ENCODE assay signal across 2 cellular contexts in the genomic region with DNA sequence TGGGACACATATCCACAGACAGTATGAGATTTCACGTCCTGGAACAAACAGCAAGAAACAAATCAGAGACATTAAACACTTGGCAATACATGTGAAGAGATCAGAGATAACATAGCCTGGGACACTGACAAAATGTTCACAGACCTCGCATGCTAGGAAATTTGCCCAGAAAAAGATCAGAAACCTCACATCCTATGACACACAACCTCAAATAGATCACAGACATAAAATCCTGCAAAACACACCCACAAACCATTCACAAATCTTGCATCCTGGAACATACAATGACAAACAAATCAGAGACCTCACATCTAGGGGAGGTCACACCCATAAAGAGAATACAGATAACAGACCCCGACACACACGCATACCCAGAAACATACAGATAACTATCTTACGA.
TF ChIP-seq lines count a peak whose summit lies in the region.

No MANE protein-coding gene starts in this region.

TF ChIP-seq in IMR-90, 13 proteins besides CTCF, POLR2A, EP300 and RAD21:
- no peak for TF ChIP-seq RCOR1 (IDR thresholded peaks at IDR 0.05; ENCODE audit: insufficient replicate concordance, low read length)
- TF ChIP-seq CEBPB (IDR thresholded peaks at IDR 0.05; ENCODE audit: low read depth, low read length), result no peak
- no peak for TF ChIP-seq MAFK (IDR thresholded peaks at IDR 0.05; ENCODE audit: low read depth, low read length)
- no peak for TF ChIP-seq CHD1 (IDR thresholded peaks at IDR 0.05; ENCODE audit: low read depth, low read length)
- TF ChIP-seq MAZ (IDR thresholded peaks at IDR 0.05; ENCODE audit: borderline replicate concordance, low read depth, low read length), result no peak
- TF ChIP-seq, protein P1, sequence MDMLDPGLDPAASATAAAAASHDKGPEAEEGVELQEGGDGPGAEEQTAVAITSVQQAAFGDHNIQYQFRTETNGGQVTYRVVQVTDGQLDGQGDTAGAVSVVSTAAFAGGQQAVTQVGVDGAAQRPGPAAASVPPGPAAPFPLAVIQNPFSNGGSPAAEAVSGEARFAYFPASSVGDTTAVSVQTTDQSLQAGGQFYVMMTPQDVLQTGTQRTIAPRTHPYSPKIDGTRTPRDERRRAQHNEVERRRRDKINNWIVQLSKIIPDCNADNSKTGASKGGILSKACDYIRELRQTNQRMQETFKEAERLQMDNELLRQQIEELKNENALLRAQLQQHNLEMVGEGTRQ (IDR thresholded peaks at IDR 0.05; ENCODE audit: low read depth, low read length), result no peak
- TF ChIP-seq SMC3 (IDR thresholded peaks at IDR 0.05; ENCODE audit: low read depth, low read length), result no peak
- TF ChIP-seq, protein P2, sequence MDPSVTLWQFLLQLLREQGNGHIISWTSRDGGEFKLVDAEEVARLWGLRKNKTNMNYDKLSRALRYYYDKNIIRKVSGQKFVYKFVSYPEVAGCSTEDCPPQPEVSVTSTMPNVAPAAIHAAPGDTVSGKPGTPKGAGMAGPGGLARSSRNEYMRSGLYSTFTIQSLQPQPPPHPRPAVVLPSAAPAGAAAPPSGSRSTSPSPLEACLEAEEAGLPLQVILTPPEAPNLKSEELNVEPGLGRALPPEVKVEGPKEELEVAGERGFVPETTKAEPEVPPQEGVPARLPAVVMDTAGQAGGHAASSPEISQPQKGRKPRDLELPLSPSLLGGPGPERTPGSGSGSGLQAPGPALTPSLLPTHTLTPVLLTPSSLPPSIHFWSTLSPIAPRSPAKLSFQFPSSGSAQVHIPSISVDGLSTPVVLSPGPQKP (IDR thresholded peaks at IDR 0.05; ENCODE audit: borderline replicate concordance, low read depth, low read length), result no peak
- TF ChIP-seq NFE2L2 (IDR thresholded peaks at IDR 0.05; ENCODE audit: low read depth, low read length), result no peak
- TF ChIP-seq MXI1 (IDR thresholded peaks at IDR 0.05; ENCODE audit: borderline replicate concordance, low read depth, low read length), result no peak
- no peak for TF ChIP-seq RFX5 (IDR thresholded peaks at IDR 0.05; ENCODE audit: low read depth, low read length)
- TF ChIP-seq FOS (IDR thresholded peaks at IDR 0.05; ENCODE audit: low read depth, low read length), result no peak
- TF ChIP-seq BHLHE40 (IDR thresholded peaks at IDR 0.05; ENCODE audit: low read depth, low read length), result no peak

TF ChIP-seq in liver, 16 proteins besides CTCF, POLR2A, EP300 and RAD21:
- TF ChIP-seq JUND (IDR thresholded peaks at IDR 0.05) (no peak), GABPA (IDR thresholded peaks at IDR 0.05 in 1 of 2, conservative IDR thresholded peaks at IDR 0.05 in 1 of 2) (no peak), NR2F2 (IDR thresholded peaks at IDR 0.05) (no peak)
